ENCODE assay signal across 8 cellular contexts in genomic region chr3:149971403-149972075, GRCh38. TPM values are rescaled to one million over a fixed set of nuclear protein-coding genes. Genes with fewer than 3 reads are reported as not detected.
DNase-seq lines count a peak whose midpoint lies in the region; ATAC-seq, FAIRE-seq and TF ChIP-seq lines count a peak whose summit lies in the region.

No MANE protein-coding gene starts in this region.

- H3K4ac ChIP-seq in IMR-90 (ENCODE audit: low read depth, low read length) = peak overlapping the region; percentile 87

- peaks cover 3% of the 10 kb centered on the region; the same call in 1 of the 2 replicates for H3K36me3 ChIP-seq in IMR-90 (ENCODE audit: control insufficient read depth, insufficient read depth, low read length)
- H3K36me3 ChIP-seq in adipocyte (ENCODE audit: control insufficient read depth, insufficient read depth, low read length, severe bottlenecking) = no peaks in the 10 kb centered on the region
- H3K36me3 ChIP-seq in cardiac muscle cell = no peaks in the 10 kb centered on the region
- no peaks in the 10 kb centered on the region for H3K36me3 ChIP-seq in pancreas

- H3K18ac ChIP-seq in IMR-90 (ENCODE audit: low read depth, low read length) = peak overlapping the region; percentile 64; the same call in 1 of the 2 replicates

- WGBS in IMR-90 (ENCODE audit: extremely low coverage in 2 of 2, insufficient read length in 1 of 2), 2 experiments = 3% methylated on average over 35 of the region's 42 CpGs; no CpG with 5 or more reads in 1 of the 2 experiments
- WGBS in pancreas, 2 donors = 1% methylated on average over 42 of the region's 42 CpGs

- H2BK20ac ChIP-seq in IMR-90 (ENCODE audit: low read depth, low read length) = peak overlapping the region; percentile 35; the same call in 1 of the 2 replicates

- peak overlapping the region; percentile 97 for H3K4me2 ChIP-seq in IMR-90 (ENCODE audit: low read depth, low read length)

- intact Hi-C loops in IMR-90 (cut with micrococcal nuclease) = loop anchor here (2.0 kb wide), 1 partner anchor 107 kb away; no protein-coding TSS in a partner anchor
- intact Hi-C loops in pancreas (cut with DNase I) = no loop called here

- POLR2A ChIA-PET in IMR-90 (lab: Charles Lee; ENCODE audit: unreplicated experiment) = interaction anchor here (0.6 to 2.5 kb wide), 2 partner anchors 213 to 307 kb away, joined by 12 to 17 read pairs; no protein-coding TSS in a partner anchor
- POLR2A ChIA-PET in RWPE1 (lab: Yijun Ruan, JAX; ENCODE audit: low non-redundant PET) = no interaction called here

- H4K91ac ChIP-seq in IMR-90 (ENCODE audit: insufficient read depth, low read depth, low read length) = peak overlapping the region; percentile 63

- H3K27me3 ChIP-seq in IMR-90 (ENCODE audit: control insufficient read depth, insufficient read depth, low read length) = no peaks in the 10 kb centered on the region
- no peaks in the 10 kb centered on the region for H3K27me3 ChIP-seq in adipocyte (replicated peaks; ENCODE audit: control insufficient read depth, insufficient read depth, low read length)
- no peaks in the 10 kb centered on the region for H3K27me3 ChIP-seq in cardiac muscle cell
- H3K27me3 ChIP-seq in pancreas = peaks cover 0 to 6% (median 1%) of the 10 kb centered on the region in 4 donors

- ATAC-seq in GM19043 (IDR thresholded peaks at IDR 0.05; ENCODE audit: low read depth, unreplicated experiment) (peak; percentile 8), IMR-90 (ENCODE audit: low read depth) (peak; percentile 12), pancreas (peak; percentile 44 to 58 (median 46))

- peak overlapping the region; percentile 94 for H3K23ac ChIP-seq in IMR-90 (ENCODE audit: low read depth, low read length)

- H2BK120ac ChIP-seq in IMR-90 (ENCODE audit: low read depth, low read length) = peak overlapping the region; percentile 42; the same call in 1 of the 2 replicates

- peak overlapping the region; percentile 92 for H3K56ac ChIP-seq in IMR-90 (ENCODE audit: extremely low read depth, insufficient read depth, low read length)

- H2BK5ac ChIP-seq in IMR-90 (ENCODE audit: low read depth, low read length, poor library complexity, severe bottlenecking) = peak overlapping the region; percentile 96

- no peak for TF ChIP-seq CTCF in 22Rv1 (IDR thresholded peaks at IDR 0.05)
- TF ChIP-seq CTCF in IMR-90 (conservative IDR thresholded peaks at IDR 0.05; ENCODE audit: low read depth, low read length) = no peak
- no peak for TF ChIP-seq CTCF in RWPE1 (conservative IDR thresholded peaks at IDR 0.05; ENCODE audit: low read depth)
- TF ChIP-seq CTCF in cardiac muscle cell (IDR thresholded peaks at IDR 0.05; ENCODE audit: low read depth, low read length) = no peak
- TF ChIP-seq CTCF in pancreas (IDR thresholded peaks at IDR 0.05) = no peak

- H2AK5ac ChIP-seq in IMR-90 (ENCODE audit: low read depth, low read length) = no peak overlapping the region

- H2AK9ac ChIP-seq in IMR-90 (replicated peaks; ENCODE audit: low read depth, low read length, poor library complexity) = peak overlapping the region; percentile 74

- peak overlapping the region; percentile 47; the same call in 1 of the 3 replicates for H2BK15ac ChIP-seq in IMR-90 (ENCODE audit: low read depth, low read length)

- H3K9me1 ChIP-seq in IMR-90 (ENCODE audit: insufficient read depth, low read length) = no peaks in the 10 kb centered on the region

- peaks cover 9% of the 10 kb centered on the region; the same call in 1 of the 2 replicates for H4K20me1 ChIP-seq in IMR-90 (ENCODE audit: insufficient read depth, low read length)

- H3K4me3 ChIP-seq in IMR-90 (ENCODE audit: insufficient read depth, low read depth, low read length) (peak overlapping the region; percentile 95), adipocyte (ENCODE audit: low read length) (peak overlapping the region; percentile 92), cardiac muscle cell (peak overlapping the region; percentile 79), pancreas (peak overlapping the region; percentile 77 to 93 (median 89))

- FAIRE-seq in pancreas (lab: Jason Lieb, UNC) = no peak

- TF ChIP-seq POLR2A in IMR-90 (IDR thresholded peaks at IDR 0.05; ENCODE audit: low read depth, low read length) = no peak

- peak overlapping the region; percentile 97 for H2AFZ ChIP-seq in IMR-90 (replicated peaks; ENCODE audit: low read length, poor library complexity)

- dilution Hi-C loops in IMR-90 (cut with HindIII; ENCODE audit: low sequenced_read_pairs, unreplicated experiment) = no loop called here

- in situ Hi-C loops in IMR-90 (cut with MboI; ENCODE audit: low sequenced_read_pairs) = no loop called here

- no TSS peak for BruUV-seq in IMR-90 (replicated peaks; lab: Mats Ljungman, UMichigan)

- 0 out of 2 replicates have a peak, but pooled peaks have one; percentile 0 for TF ChIP-seq RAD21 in IMR-90 (IDR thresholded peaks at IDR 0.05; ENCODE audit: low read length)

- no peaks in the 10 kb centered on the region for H3K9me3 ChIP-seq in IMR-90 (ENCODE audit: control insufficient read depth, insufficient read depth, low read length)
- no peaks in the 10 kb centered on the region for H3K9me3 ChIP-seq in adipocyte (ENCODE audit: control insufficient read depth, low read length)
- H3K9me3 ChIP-seq in cardiac muscle cell (ENCODE audit: low read depth) = no peaks in the 10 kb centered on the region
- H3K9me3 ChIP-seq in pancreas = no peaks in the 10 kb centered on the region

- H3K4me1 ChIP-seq in IMR-90 (ENCODE audit: control insufficient read depth, insufficient read depth, low read length) = peaks cover 3% of the 10 kb centered on the region; the same call in 1 of the 2 replicates
- peaks cover 22% of the 10 kb centered on the region for H3K4me1 ChIP-seq in adipocyte (ENCODE audit: control insufficient read depth, insufficient read depth, low read length)
- H3K4me1 ChIP-seq in cardiac muscle cell (ENCODE audit: low read depth) = peaks cover 20% of the 10 kb centered on the region
- peaks cover 4 to 13% (median 4%) of the 10 kb centered on the region in 3 donors for H3K4me1 ChIP-seq in pancreas

- peaks cover 4 to 17% of the 10 kb centered on the region in 2 experiments; a peak in 2 of 4 replicates for H3K79me1 ChIP-seq in IMR-90 (ENCODE audit: low read depth in 1 of 2, low read length in 2 of 2)

- H3K9ac ChIP-seq in IMR-90 (ENCODE audit: low read depth, low read length) (peak overlapping the region; percentile 82), adipocyte (ENCODE audit: low read length) (peak overlapping the region; percentile 82)

- H3K27ac ChIP-seq in 22Rv1 (peak overlapping the region; percentile 85), IMR-90 (ENCODE audit: insufficient read depth, low read length) (peak overlapping the region; percentile 86), RWPE1 (peak overlapping the region; percentile 95), cardiac muscle cell (peak overlapping the region; percentile 89), pancreas (peak overlapping the region in 3 of 4 donors; percentile 70 to 85 (median 77))

- H4K8ac ChIP-seq in IMR-90 (ENCODE audit: low read depth in 2 of 2, low read length in 2 of 2) = peak overlapping the region; percentile 32 to 80

- CTCF ChIA-PET in IMR-90 (lab: Yijun Ruan, JAX) = interaction anchor here (1.2 kb wide), 2 partner anchors 130 to 212 kb away, joined by 3 to 6 read pairs; no protein-coding TSS in a partner anchor
- CTCF ChIA-PET in RWPE1 (lab: Yijun Ruan, JAX) = interaction anchor here (0.6 to 1.3 kb wide), 2 partner anchors 213 to 704 kb away, joined by 3 to 7 read pairs; no protein-coding TSS in a partner anchor

- H3K14ac ChIP-seq in IMR-90 (replicated peaks; ENCODE audit: low read depth, low read length) = peak overlapping the region; percentile 97

- DNase-seq in IMR-90 (peak; percentile 64), RWPE1 (ENCODE audit: low spot score) (peak; percentile 51), adipocyte (ENCODE audit: low read depth) (peak; percentile 90), cardiac muscle cell (ENCODE audit: low read depth in 1 of 2, low spot score in 1 of 2) (peak in 1 of 2 donors; percentile 82), pancreas (peak in 5 of 6 donors; percentile 47 to 81 (median 58)), NCI-H1048 (lab: John Stamatoyannopoulos, UW) (no peak)

- H4K5ac ChIP-seq in IMR-90 (ENCODE audit: low read depth, low read length) = peak overlapping the region; percentile 6; the same call in 1 of the 2 replicates

TF ChIP-seq in IMR-90, 13 proteins besides CTCF, POLR2A, EP300 and RAD21 (continues in another document):
- TF ChIP-seq MAFK (IDR thresholded peaks at IDR 0.05; ENCODE audit: low read depth, low read length) (no peak), MAZ (IDR thresholded peaks at IDR 0.05; ENCODE audit: borderline replicate concordance, low read depth, low read length) (no peak), ELK1 (IDR thresholded peaks at IDR 0.05; ENCODE audit: borderline replicate concordance, low read depth, low read length) (no peak), RCOR1 (IDR thresholded peaks at IDR 0.05; ENCODE audit: insufficient replicate concordance, low read length) (no peak), FOS (IDR thresholded peaks at IDR 0.05; ENCODE audit: low read depth, low read length) (no peak), CHD1 (IDR thresholded peaks at IDR 0.05; ENCODE audit: low read depth, low read length) (no peak), NFE2L2 (IDR thresholded peaks at IDR 0.05; ENCODE audit: low read depth, low read length) (no peak), CEBPB (IDR thresholded peaks at IDR 0.05; ENCODE audit: low read depth, low read length) (0 out of 2 replicates have a peak, but pooled peaks have one; percentile 21), RFX5 (IDR thresholded peaks at IDR 0.05; ENCODE audit: low read depth, low read length) (no peak), MXI1 (IDR thresholded peaks at IDR 0.05; ENCODE audit: borderline replicate concordance, low read depth, low read length) (no peak), SMC3 (IDR thresholded peaks at IDR 0.05; ENCODE audit: low read depth, low read length) (0 out of 2 replicates have a peak, but pooled peaks have one; percentile 8)

RNA-seq across cellular contexts. Expression of gene PFN2, which starts 0.8 kb away (rescaled TPM):
- total RNA-seq in IMR-90 (2012; rRNA removed) = 256 and 342 TPM in 2 replicates
- polyA plus RNA-seq in IMR-90 (2012; rRNA removed) = 351 and 444 TPM in 2 replicates
- polyA plus RNA-seq in IMR-90 (2012; cell fraction: cytosol; rRNA removed) = 146 and 203 TPM in 2 replicates
- polyA plus RNA-seq in IMR-90 (2012; cell fraction: nucleus; rRNA removed; ENCODE audit: low replicate concordance) = 78.8 and 268 TPM in 2 replicates
- total RNA-seq in cardiac muscle cell = 122 and 159 TPM in 2 replicates
- polyA plus RNA-seq in cardiac muscle cell = 152 and 163 TPM in 2 replicates
- total RNA-seq in pancreas = 10 to 100 TPM; 31.8 to 39.9 (median 33.5) TPM
- polyA plus RNA-seq in pancreas = 100 to 1,000 TPM in 1 of 2 donors, 10 to 100 TPM in 1; 32.2 to 109 TPM
